In the genomic region with DNA sequence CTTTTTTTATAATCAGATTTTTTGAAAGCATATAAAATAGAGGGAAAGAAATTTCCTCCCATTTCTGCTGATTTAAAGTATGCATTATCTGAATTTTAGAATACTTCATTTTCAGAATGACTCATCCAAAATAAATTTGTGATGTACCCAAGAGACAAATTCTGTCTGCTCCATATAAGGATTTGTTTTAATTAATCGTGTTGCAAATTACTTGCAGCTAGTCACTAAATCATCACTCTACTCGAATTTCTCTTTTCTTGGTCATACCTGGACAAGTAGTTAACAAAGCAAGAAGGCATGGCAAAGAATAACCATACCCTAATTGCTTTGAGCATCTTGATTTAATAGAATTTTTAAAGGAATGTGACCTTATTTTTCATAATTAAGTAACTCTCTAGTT, we compare ENCODE assay signal across 18 cellular contexts.
A peak's percentile ranks its signal among the peaks of the same experiment; 100 is the strongest.
DNase-seq lines count a peak whose midpoint lies in the region; ATAC-seq and TF ChIP-seq lines count a peak whose summit lies in the region.
"Had no signal": no experiment of that assay in that cellular context is flagged by ENCODE, and none has a peak within 500 bp of the region (broad histone marks: within the 10 kb centered on the region; RNA-seq: fewer than 3 reads in every experiment).

No MANE protein-coding gene starts in this region.

- H4K20me1 ChIP-seq in SK-N-SH (ENCODE audit: insufficient read depth) = no peaks in the 10 kb centered on the region

- peaks cover 16% of the 10 kb centered on the region for H3F3A ChIP-seq in SK-N-SH (replicated peaks; ENCODE audit: insufficient read depth)

- DNase-seq in A172 (ENCODE audit: low spot score) = peak; percentile 35
- peak; percentile 11 for DNase-seq in HS-5 (ENCODE audit: low read depth)
- no peak for DNase-seq in SK-N-SH
- DNase-seq in kidney glomerular epithelial cell (lab: John Stamatoyannopoulos, UW) = peak; percentile 75
- no peak for DNase-seq in activated naive CD4-positive, alpha-beta T cell treated with Interleukin-2 at 50 U/mL for 16 hours
- no peak for DNase-seq in NCI-H2107 treated with DMSO at 0.1 percent for 48 hours (lab: John Stamatoyannopoulos, UW; ENCODE audit: unreplicated experiment)
- no peak for DNase-seq in activated CD4-positive, alpha-beta T cell treated with anti-CD3 and anti-CD28 coated beads, Interleukin-2, amount 50 U/mL, for 48 hours
- DNase-seq: activated CD4-positive, alpha-beta T cell treated with anti-CD3 and anti-CD28 coated beads for 48 hours; islet precursor cell; Karpas-422; naive thymus-derived CD8-positive, alpha-beta T cell; NCI-H1092 treated with DMSO at 0.1 percent for 48 hours; Right ventricle myocardium superior had no signal

- H3K4me1 ChIP-seq in SK-N-SH (ENCODE audit: control insufficient read depth in 1 of 2, insufficient read depth in 2 of 2, low read depth in 1 of 2, low read length in 1 of 2) = peaks cover 6 to 12% of the 10 kb centered on the region in 2 experiments
- H3K4me1 ChIP-seq: parathyroid adenoma had no signal

- WGBS in SK-N-SH (ENCODE audit: low lambda C conversion rate) = 40% methylated on average over 2 of the region's 2 CpGs

- H3K36me3 ChIP-seq in SK-N-SH (replicated peaks in 1 of 2; ENCODE audit: control insufficient read depth in 1 of 2, insufficient read depth in 2 of 2, low read length in 1 of 2) = no peaks in the 10 kb centered on the region
- H3K36me3 ChIP-seq: brain microvascular endothelial cell had no signal

- no peak overlapping the region; the same call in 1 of the 2 replicates for H3K9ac ChIP-seq in SK-N-SH
- H3K9ac ChIP-seq: parathyroid adenoma had no signal

- CTCF ChIA-PET in SK-N-SH (lab: Yijun Ruan, JAX) = no interaction called here

- no peaks in the 10 kb centered on the region for H3K27me3 ChIP-seq in SK-N-SH (ENCODE audit: insufficient read depth)
- H3K27me3 ChIP-seq: brain microvascular endothelial cell had no signal

- no peaks in the 10 kb centered on the region for H3K9me3 ChIP-seq in SK-N-SH

- no peaks in the 10 kb centered on the region for H3K9me2 ChIP-seq in SK-N-SH

- TF ChIP-seq RAD21 in SK-N-SH (IDR thresholded peaks at IDR 0.05; ENCODE audit: low read length) = no peak

- POLR2A ChIA-PET in SK-N-SH (lab: Yijun Ruan, JAX) = no interaction called here

- TF ChIP-seq EP300 in SK-N-SH (IDR thresholded peaks at IDR 0.05; ENCODE audit: borderline replicate concordance in 1 of 2, low read depth in 1 of 2, low read length in 1 of 2) = no peak

- H2AFZ ChIP-seq in SK-N-SH (ENCODE audit: low read depth) = peak overlapping the region; percentile 11; the same call in 1 of the 2 replicates
- H2AFZ ChIP-seq: parathyroid adenoma had no signal

- peak overlapping the region; percentile 50 to 89; a peak in 3 of 4 replicates for H3K27ac ChIP-seq in SK-N-SH (ENCODE audit: low read depth in 2 of 2, low read length in 1 of 2)
- H3K27ac ChIP-seq: brain microvascular endothelial cell, parathyroid adenoma had no signal

- no peak overlapping the region for H3K4me3 ChIP-seq in SK-N-SH (ENCODE audit: low read depth in 2 of 2, low read length in 1 of 2)

- H3K79me2 ChIP-seq in SK-N-SH (ENCODE audit: insufficient read depth) = no peaks in the 10 kb centered on the region; the same call in 1 of the 2 replicates
- H3K79me2 ChIP-seq: parathyroid adenoma had no signal

- ATAC-seq in HG03565 (IDR thresholded peaks at IDR 0.05; ENCODE audit: unreplicated experiment) = no peak
- ATAC-seq: naive thymus-derived CD8-positive, alpha-beta T cell; sciatic nerve; stimulated activated memory B cell treated with anti-CD40 and anti-IgM and Interleukin-4, amounts not matched to agents 10 μg/mL and 1 μg/mL and 100 μg/mL, for 72 hours had no signal

- H3K4me2 ChIP-seq in SK-N-SH = peak overlapping the region; percentile 37; the same call in 1 of the 2 replicates

- TF ChIP-seq CTCF in SK-N-SH (IDR thresholded peaks at IDR 0.05) = no peak

TF ChIP-seq in SK-N-SH, 30 proteins besides CTCF, POLR2A, EP300 and RAD21:
- TF ChIP-seq MEF2A (IDR thresholded peaks at IDR 0.05; ENCODE audit: borderline replicate concordance, low read depth) (no peak), EZH2phosphoT487 (IDR thresholded peaks at IDR 0.05; ENCODE audit: borderline replicate concordance, low read depth) (no peak), FOXJ3 (CRISPR knock-in tag; IDR thresholded peaks at IDR 0.05) (no peak), GABPA (IDR thresholded peaks at IDR 0.05; ENCODE audit: low read depth) (no peak), CHD2 (IDR thresholded peaks at IDR 0.05; ENCODE audit: low read length, partially characterized antibody) (no peak), FOXM1 (IDR thresholded peaks at IDR 0.05; ENCODE audit: low read depth) (no peak), FOSL2 (IDR thresholded peaks at IDR 0.05; ENCODE audit: borderline replicate concordance, low read depth) (no peak), MXI1 (IDR thresholded peaks at IDR 0.05; ENCODE audit: low read depth, low read length) (no peak)
- TF ChIP-seq, protein P1, sequence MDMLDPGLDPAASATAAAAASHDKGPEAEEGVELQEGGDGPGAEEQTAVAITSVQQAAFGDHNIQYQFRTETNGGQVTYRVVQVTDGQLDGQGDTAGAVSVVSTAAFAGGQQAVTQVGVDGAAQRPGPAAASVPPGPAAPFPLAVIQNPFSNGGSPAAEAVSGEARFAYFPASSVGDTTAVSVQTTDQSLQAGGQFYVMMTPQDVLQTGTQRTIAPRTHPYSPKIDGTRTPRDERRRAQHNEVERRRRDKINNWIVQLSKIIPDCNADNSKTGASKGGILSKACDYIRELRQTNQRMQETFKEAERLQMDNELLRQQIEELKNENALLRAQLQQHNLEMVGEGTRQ (IDR thresholded peaks at IDR 0.05; ENCODE audit: borderline replicate concordance, low read depth, low read length) = no peak

Comparison
In these comparisons a context has a peak if more than half of its experiments do, and no peak if none do; other contexts are left out.
1. DNase-seq: peak in A172 (single experiment), HS-5 (single experiment) and kidney glomerular epithelial cell (single experiment); none in SK-N-SH (single experiment), activated naive CD4-positive, alpha-beta T cell treated with Interleukin-2 at 50 U/mL for 16 hours (single experiment), NCI-H2107 treated with DMSO at 0.1 percent for 48 hours (single experiment) and activated CD4-positive, alpha-beta T cell treated with anti-CD3 and anti-CD28 coated beads, Interleukin-2, amount 50 U/mL, for 48 hours (0 of 2).